22 cellular contexts compared by ENCODE assay signal in genomic region chr17:14152726-14153125, GRCh38.
DNase-seq lines count a peak whose midpoint lies in the region; ATAC-seq and TF ChIP-seq lines count a peak whose summit lies in the region.
"Had no signal": no experiment of that assay in that cellular context is flagged by ENCODE, and none has a peak within 500 bp of the region (broad histone marks: within the 10 kb centered on the region; RNA-seq: fewer than 3 reads in every experiment).

No MANE protein-coding gene starts in this region.

- peak; percentile 70 to 75 for ATAC-seq in left cardiac atrium
- peak in 3 of 4 donors; percentile 19 to 53 (median 46) for ATAC-seq in psoas muscle
- no peak for ATAC-seq in GM21360 (IDR thresholded peaks at IDR 0.05; ENCODE audit: unreplicated experiment)
- ATAC-seq: GM23338 had no signal

- no peaks in the 10 kb centered on the region for H3K27me3 Mint-ChIP-seq in type B pancreatic cell
- H3K27me3 Mint-ChIP-seq: B cell; CD8-positive, alpha-beta memory T cell had no signal

- no peak overlapping the region for H3K27ac ChIP-seq in psoas muscle
- H3K27ac ChIP-seq: C4-2B had no signal

- no peaks in the 10 kb centered on the region for H3K27me3 ChIP-seq in psoas muscle (ENCODE audit: insufficient read depth in 3 of 3, low read length in 2 of 3)

- no peak overlapping the region for H3K4me3 ChIP-seq in psoas muscle
- H3K4me3 ChIP-seq: GM23338 had no signal

- 18 to 33% (median 25%) methylated on average over 4 of the region's 4 CpGs for WGBS in psoas muscle, 3 donors

- H3K36me3 ChIP-seq in psoas muscle (ENCODE audit: insufficient read depth in 1 of 2, low read depth in 1 of 2) = no peaks in the 10 kb centered on the region

- DNase-seq in NCI-H446 (lab: John Stamatoyannopoulos, UW) (peak; percentile 1 to 59), cerebellar cortex (ENCODE audit: low spot score) (peak; percentile 31), left cardiac atrium (peak; percentile 22), psoas muscle (no peak), type B pancreatic cell (ENCODE audit: extremely low spot score, unreplicated experiment) (no peak), T-helper 9 cell (no peak)
- DNase-seq: CD8-positive, alpha-beta memory T cell; DMS79 treated with DMSO at 0.1 percent for 48 hours; H9; Karpas-422; NCI-H1105; NCI-H146; NCI-H1930; NCI-H2107; NCI-H526; NCI-H82; RPMI8226; SHP77 treated with DMSO at 0.1 percent for 48 hours had no signal

- no peak overlapping the region for H3K4me3 Mint-ChIP-seq in type B pancreatic cell
- H3K4me3 Mint-ChIP-seq: B cell, GM23338, H9 had no signal

- H3K4me1 ChIP-seq in psoas muscle = peaks cover 18% of the 10 kb centered on the region

- H3K9me3 ChIP-seq in psoas muscle = no peaks in the 10 kb centered on the region

- intact Hi-C loops in left cardiac atrium (cut with DNase I) = no loop called here
- intact Hi-C loops in psoas muscle (cut with DNase I) = no loop called here

- H3K9me3 Mint-ChIP-seq in type B pancreatic cell = peaks cover 4% of the 10 kb centered on the region
- H3K9me3 Mint-ChIP-seq: CD8-positive, alpha-beta memory T cell; GM23338; H9 had no signal

- TF ChIP-seq CTCF in psoas muscle (IDR thresholded peaks at IDR 0.05) = no peak
- TF ChIP-seq CTCF in type B pancreatic cell (conservative IDR thresholded peaks at IDR 0.05) = no peak

- peaks cover 9% of the 10 kb centered on the region for H3K4me1 Mint-ChIP-seq in type B pancreatic cell (ENCODE audit: unreplicated experiment)
- H3K4me1 Mint-ChIP-seq: B cell, GM23338 had no signal

- H3K27ac Mint-ChIP-seq in type B pancreatic cell = no peak overlapping the region
- H3K27ac Mint-ChIP-seq: B cell, GM23338, H9 had no signal

- H3K36me3 Mint-ChIP-seq in type B pancreatic cell = no peaks in the 10 kb centered on the region

Comparison
In these comparisons a context has a peak if more than half of its experiments do, and no peak if none do; other contexts are left out.
1. DNase-seq: peak in NCI-H446 (2 of 2), cerebellar cortex (single experiment) and left cardiac atrium (single experiment); none in psoas muscle (0 of 2), type B pancreatic cell (single experiment) and T-helper 9 cell (single experiment).